Comparison of ENCODE assay signal across 14 cellular contexts in the genomic region with DNA sequence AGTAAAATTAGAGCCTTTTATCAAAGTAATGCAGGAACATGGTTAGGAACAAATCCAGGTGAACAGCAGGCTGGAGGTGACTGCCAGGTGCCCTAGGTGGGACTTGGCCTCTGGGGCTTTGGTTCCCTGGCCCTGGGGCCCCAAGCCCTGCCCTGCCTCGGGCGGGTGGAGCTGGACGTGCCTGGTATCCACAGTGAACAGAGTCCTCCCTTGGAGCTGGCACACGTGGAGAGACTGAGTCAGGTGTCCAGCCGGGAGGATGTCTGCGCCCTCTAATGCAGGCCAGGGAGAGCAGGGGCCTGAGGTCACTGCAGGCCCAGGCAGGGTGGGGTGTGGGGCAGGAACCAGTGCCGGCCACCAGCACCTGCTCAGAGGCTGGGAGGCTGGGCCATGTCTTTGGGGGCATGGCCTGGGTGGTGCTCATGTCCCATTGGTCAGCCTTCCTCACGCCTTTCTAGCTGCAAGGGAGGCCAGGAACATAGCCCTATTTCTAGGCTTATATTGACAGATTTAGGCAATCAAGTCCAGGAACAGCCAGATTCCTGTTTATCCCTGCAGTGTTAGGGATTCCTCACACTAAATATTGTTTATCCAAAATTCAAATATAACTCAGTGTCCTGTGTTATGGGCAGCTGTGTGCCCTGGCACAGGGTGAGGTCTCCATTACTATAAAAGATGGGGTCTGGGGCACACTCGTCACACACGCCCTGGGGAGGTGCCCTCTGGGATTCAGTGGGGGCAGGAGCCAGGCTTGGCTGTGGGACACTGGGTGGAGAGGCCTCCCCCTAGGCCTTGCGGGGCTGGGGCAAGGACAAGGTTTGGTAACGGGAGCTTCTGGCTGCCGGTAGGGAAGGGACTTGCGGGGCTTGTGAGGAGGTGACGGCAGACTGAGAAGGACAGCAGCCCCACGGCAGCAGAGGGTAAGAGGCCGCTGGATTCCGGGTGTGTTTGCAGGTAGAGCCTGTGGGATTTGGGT. TPM values are rescaled to one million over a fixed set of nuclear protein-coding genes. Genes with fewer than 3 reads are reported as not detected.
A peak's percentile ranks its signal among the peaks of the same experiment; 100 is the strongest.
DNase-seq lines count a peak whose midpoint lies in the region; ATAC-seq and TF ChIP-seq lines count a peak whose summit lies in the region.
"Had no signal": no experiment of that assay in that cellular context is flagged by ENCODE, and none has a peak within 500 bp of the region (broad histone marks: within the 10 kb centered on the region; RNA-seq: fewer than 3 reads in every experiment).

No MANE protein-coding gene starts in this region.

- no peak overlapping the region for H3K27ac Mint-ChIP-seq in neural progenitor cell
- H3K27ac Mint-ChIP-seq: CD4-positive, alpha-beta memory T cell had no signal

- no peak overlapping the region for H3K9ac ChIP-seq in PC-3 (ENCODE audit: low read length)
- no peak overlapping the region for H3K9ac ChIP-seq in neural progenitor cell
- H3K9ac ChIP-seq: GM23248 had no signal

- H3K4me1 Mint-ChIP-seq in neural progenitor cell, result peaks cover 6% of the 10 kb centered on the region

- H3K4me1 ChIP-seq in heart right ventricle, result peaks cover 4 to 23% (median 20%) of the 10 kb centered on the region in 9 donors
- H3K4me1 ChIP-seq in PC-3 (ENCODE audit: insufficient read depth, low read length), result peaks cover 7% of the 10 kb centered on the region; the same call in 1 of the 2 replicates
- H3K4me1 ChIP-seq in neural progenitor cell, result peaks cover 5% of the 10 kb centered on the region

- H3K4me3 ChIP-seq in heart right ventricle (no peak overlapping the region), PC-3 (ENCODE audit: low read length) (no peak overlapping the region), neural progenitor cell (no peak overlapping the region)
- H3K4me3 ChIP-seq: GM23248 had no signal

- H3K36me3 ChIP-seq in heart right ventricle (no peaks in the 10 kb centered on the region), PC-3 (ENCODE audit: low read depth, low read length) (no peaks in the 10 kb centered on the region), neural progenitor cell (no peaks in the 10 kb centered on the region)

- ATAC-seq in Right ventricle myocardium superior (ENCODE audit: poor library complexity) (no peak), heart right ventricle (no peak), PC-3 (no peak)

- H2AFZ ChIP-seq in PC-3 (ENCODE audit: low read length) (no peak overlapping the region), neural progenitor cell (replicated peaks) (no peak overlapping the region)
- H2AFZ ChIP-seq: GM23248 had no signal

- H3K27me3 ChIP-seq in heart right ventricle, result peaks cover 20 to 82% (median 67%) of the 10 kb centered on the region in 7 donors
- no peaks in the 10 kb centered on the region for H3K27me3 ChIP-seq in PC-3 (ENCODE audit: low read length)
- H3K27me3 ChIP-seq in neural progenitor cell, result peaks cover 36% of the 10 kb centered on the region

- H3K79me2 ChIP-seq in PC-3 (ENCODE audit: low read length) (peaks cover 4% of the 10 kb centered on the region; the same call in 1 of the 2 replicates), neural progenitor cell (ENCODE audit: low read depth) (no peaks in the 10 kb centered on the region)

- H3K4me3 Mint-ChIP-seq in neural progenitor cell, result peak overlapping the region; percentile 46

- 86 to 93% methylated on average over 18 of the region's 18 CpGs for WGBS in heart right ventricle, 2 donors

- intact Hi-C loops in Right ventricle myocardium superior (cut with DNase I), result no loop called here
- intact Hi-C loops in heart right ventricle (cut with DNase I), result no loop called here
- intact Hi-C loops in PC-3 (cut with micrococcal nuclease), result no loop called here

- no peaks in the 10 kb centered on the region for H3K9me2 ChIP-seq in PC-3 (replicated peaks; ENCODE audit: low read length)

- TF ChIP-seq CTCF in heart right ventricle (IDR thresholded peaks at IDR 0.05) (no peak), PC-3 (conservative IDR thresholded peaks at IDR 0.05; ENCODE audit: low read depth, low read length) (no peak), neural progenitor cell (IDR thresholded peaks at IDR 0.05) (no peak)

- H3K27ac ChIP-seq in heart right ventricle (no peak overlapping the region), PC-3 (ENCODE audit: low read length) (no peak overlapping the region), neural progenitor cell (no peak overlapping the region)
- H3K27ac ChIP-seq: GM23248 had no signal

- POLR2A ChIA-PET in PC-3 (lab: Charles Lee; ENCODE audit: unreplicated experiment), result interaction anchor here (0.6 kb wide), 1 partner anchor 184 kb away, joined by 15 read pairs; no protein-coding TSS in a partner anchor

- no peaks in the 10 kb centered on the region for H3F3A ChIP-seq in PC-3 (ENCODE audit: low read length, unreplicated experiment)
- H3F3A ChIP-seq in neural progenitor cell (ENCODE audit: low read depth), result peaks cover 7% of the 10 kb centered on the region

- no peaks in the 10 kb centered on the region for H3K9me3 Mint-ChIP-seq in neural progenitor cell
- H3K9me3 Mint-ChIP-seq: CD4-positive, alpha-beta memory T cell had no signal

- peaks cover 15% of the 10 kb centered on the region for H3K27me3 Mint-ChIP-seq in neural progenitor cell (ENCODE audit: insufficient read depth, low read depth)

- H3K9me3 ChIP-seq in heart right ventricle, result peaks cover 0 to 4% (median 0%) of the 10 kb centered on the region in 11 donors
- H3K9me3 ChIP-seq in PC-3 (ENCODE audit: low read length), result no peaks in the 10 kb centered on the region
- H3K9me3 ChIP-seq in neural progenitor cell (ENCODE audit: low read depth), result no peaks in the 10 kb centered on the region

- BruUV-seq in PC-3 (replicated peaks; lab: Mats Ljungman, UMichigan), result TSS peak; percentile 14

- CTCF ChIA-PET in PC-3 (lab: Charles Lee), result no interaction called here

- peaks cover 2% of the 10 kb centered on the region for H3K36me3 Mint-ChIP-seq in neural progenitor cell
- H3K36me3 Mint-ChIP-seq: CD4-positive, alpha-beta memory T cell had no signal

- H3K4me2 ChIP-seq in PC-3 (ENCODE audit: low read length) (no peak overlapping the region), neural progenitor cell (no peak overlapping the region)

- DNase-seq in Right ventricle myocardium superior (peak; percentile 10), heart right ventricle (no peak), PC-3 (no peak), neural progenitor cell (ENCODE audit: low spot score) (no peak), dedifferentiated amniotic fluid mesenchymal stem cell (ENCODE audit: extremely low spot score) (no peak), NCI-H128 (lab: John Stamatoyannopoulos, UW; ENCODE audit: unreplicated experiment) (no peak), globus pallidus (ENCODE audit: low spot score) (no peak)
- DNase-seq: CD4-positive, alpha-beta memory T cell; DMS79; KG1; NCI-H1048; NCI-H2081 treated with DMSO at 0.1 percent for 48 hours; NCI-H524 had no signal

- no peaks in the 10 kb centered on the region for H4K20me1 ChIP-seq in PC-3 (ENCODE audit: low read length)
- peaks cover 14% of the 10 kb centered on the region for H4K20me1 ChIP-seq in neural progenitor cell (ENCODE audit: low read depth)

RNA-seq across cellular contexts. Expression of gene NAT8L, which starts 14.3 kb away (rescaled TPM):
- total RNA-seq in Right ventricle myocardium superior, result 1.00 TPM
- total RNA-seq in heart right ventricle, result 1 to 10 TPM in 1 of 10 donors, under 1 TPM in 9; 0.12 to 1.4 (median 0.43) TPM
- polyA plus RNA-seq in heart right ventricle, result under 1 TPM; 0.19 to 0.29 TPM
- 1.6 and 2.0 TPM in 2 replicates for total RNA-seq in PC-3 (2014; rRNA removed)
- 0.62 and 3.4 TPM in 2 replicates for total RNA-seq in neural progenitor cell (ENCODE audit: low replicate concordance)
- total RNA-seq: CD4-positive, alpha-beta memory T cell; GM23248 had no signal
- polyA plus RNA-seq: CD4-positive, alpha-beta memory T cell had no signal

RNA-seq across cellular contexts. Expression of gene NELFA, which starts 36.1 kb away (rescaled TPM):
- total RNA-seq in Right ventricle myocardium superior (10.4 TPM), heart right ventricle (10 to 100 TPM in 7 of 10 donors, 1 to 10 TPM in 3; 8.8 to 14.1 (median 10.6) TPM), PC-3 (2014; rRNA removed) (30.0 and 35.8 TPM in 2 replicates), neural progenitor cell (ENCODE audit: low replicate concordance) (18.0 and 50.3 TPM in 2 replicates)
- 10 to 100 TPM; 11.5 to 19.7 TPM for polyA plus RNA-seq in heart right ventricle
